In the genomic region with DNA sequence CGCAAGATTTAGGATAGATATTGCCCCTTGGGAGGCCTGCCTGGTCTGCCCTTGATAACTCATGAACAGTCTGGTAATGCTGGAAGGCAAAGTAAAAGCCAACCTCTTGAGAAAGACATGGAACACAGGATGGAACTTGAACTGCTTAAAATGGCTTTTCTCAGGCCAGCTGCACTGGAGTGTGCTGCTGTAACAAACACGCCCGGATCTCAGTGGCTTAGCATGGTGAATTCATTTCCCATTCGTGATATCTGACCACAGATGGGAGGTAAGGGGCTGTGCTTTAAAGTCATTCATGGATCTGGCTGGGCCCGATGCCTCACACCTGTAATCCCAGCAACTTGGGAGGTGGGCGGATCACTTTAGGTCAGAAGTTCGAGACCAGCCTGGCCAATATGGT, we compare ENCODE assay signal across 1 cellular context.
TF ChIP-seq lines count a peak whose summit lies in the region.

No MANE protein-coding gene starts in this region.

TF ChIP-seq in HCT116, 20 proteins besides CTCF, POLR2A, EP300 and RAD21 (continued from another document):
- TF ChIP-seq POLR2AphosphoS5 (IDR thresholded peaks at IDR 0.05; ENCODE audit: low read depth, low read length): no peak
- TF ChIP-seq, protein P1, sequence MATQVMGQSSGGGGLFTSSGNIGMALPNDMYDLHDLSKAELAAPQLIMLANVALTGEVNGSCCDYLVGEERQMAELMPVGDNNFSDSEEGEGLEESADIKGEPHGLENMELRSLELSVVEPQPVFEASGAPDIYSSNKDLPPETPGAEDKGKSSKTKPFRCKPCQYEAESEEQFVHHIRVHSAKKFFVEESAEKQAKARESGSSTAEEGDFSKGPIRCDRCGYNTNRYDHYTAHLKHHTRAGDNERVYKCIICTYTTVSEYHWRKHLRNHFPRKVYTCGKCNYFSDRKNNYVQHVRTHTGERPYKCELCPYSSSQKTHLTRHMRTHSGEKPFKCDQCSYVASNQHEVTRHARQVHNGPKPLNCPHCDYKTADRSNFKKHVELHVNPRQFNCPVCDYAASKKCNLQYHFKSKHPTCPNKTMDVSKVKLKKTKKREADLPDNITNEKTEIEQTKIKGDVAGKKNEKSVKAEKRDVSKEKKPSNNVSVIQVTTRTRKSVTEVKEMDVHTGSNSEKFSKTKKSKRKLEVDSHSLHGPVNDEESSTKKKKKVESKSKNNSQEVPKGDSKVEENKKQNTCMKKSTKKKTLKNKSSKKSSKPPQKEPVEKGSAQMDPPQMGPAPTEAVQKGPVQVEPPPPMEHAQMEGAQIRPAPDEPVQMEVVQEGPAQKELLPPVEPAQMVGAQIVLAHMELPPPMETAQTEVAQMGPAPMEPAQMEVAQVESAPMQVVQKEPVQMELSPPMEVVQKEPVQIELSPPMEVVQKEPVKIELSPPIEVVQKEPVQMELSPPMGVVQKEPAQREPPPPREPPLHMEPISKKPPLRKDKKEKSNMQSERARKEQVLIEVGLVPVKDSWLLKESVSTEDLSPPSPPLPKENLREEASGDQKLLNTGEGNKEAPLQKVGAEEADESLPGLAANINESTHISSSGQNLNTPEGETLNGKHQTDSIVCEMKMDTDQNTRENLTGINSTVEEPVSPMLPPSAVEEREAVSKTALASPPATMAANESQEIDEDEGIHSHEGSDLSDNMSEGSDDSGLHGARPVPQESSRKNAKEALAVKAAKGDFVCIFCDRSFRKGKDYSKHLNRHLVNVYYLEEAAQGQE (IDR thresholded peaks at IDR 0.05; ENCODE audit: low read depth): no peak
- TF ChIP-seq ZNF274 (IDR thresholded peaks at IDR 0.05; ENCODE audit: low read depth, low read length): no peak
- TF ChIP-seq CBX3 (IDR thresholded peaks at IDR 0.05; ENCODE audit: low read depth): no peak
- no peak for TF ChIP-seq JUND (IDR thresholded peaks at IDR 0.05)
- TF ChIP-seq ELF1 (IDR thresholded peaks at IDR 0.05; ENCODE audit: borderline replicate concordance, low read depth): no peak
- no peak for TF ChIP-seq EZH2phosphoT487 (IDR thresholded peaks at IDR 0.05; ENCODE audit: borderline replicate concordance)
- no peak for TF ChIP-seq SP1 (IDR thresholded peaks at IDR 0.05; ENCODE audit: low read depth)
- TF ChIP-seq SIN3A (IDR thresholded peaks at IDR 0.05; ENCODE audit: low read depth): no peak
